In the genomic region with DNA sequence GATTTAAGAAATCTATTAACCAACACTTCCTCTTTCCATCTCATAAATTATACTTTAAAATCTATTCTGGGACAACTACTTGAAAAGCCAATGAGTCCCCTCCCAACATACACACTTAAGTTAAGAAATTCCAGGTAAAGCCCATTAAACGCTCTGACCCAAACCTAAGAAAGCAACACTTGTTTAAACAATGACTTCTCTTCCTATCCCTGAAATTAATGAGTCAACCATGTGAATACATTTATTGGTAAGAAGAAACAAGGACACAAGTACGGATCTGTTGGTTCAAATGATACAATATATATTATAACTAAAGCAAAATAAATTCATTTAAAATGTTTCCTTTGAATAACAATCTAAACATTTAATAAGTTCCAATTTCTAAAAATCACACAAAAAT, we compare ENCODE assay signal across 21 cellular contexts.
"Had no signal": no experiment of that assay in that cellular context is flagged by ENCODE, and none has a peak within 500 bp of the region (broad histone marks: within the 10 kb centered on the region; RNA-seq: fewer than 3 reads in every experiment).

No MANE protein-coding gene starts in this region.

- H3K9me3 ChIP-seq: MG63, SJCRH30 had no signal

- H3K36me3 ChIP-seq: MG63, SJCRH30 had no signal

- H3K27me3 ChIP-seq: MG63, SJCRH30 had no signal

- H3K4me1 ChIP-seq: SJCRH30 had no signal

- H3K4me3 ChIP-seq: MG63, SJCRH30 had no signal

- ATAC-seq: Panc1, Right ventricle myocardium inferior, SK-N-SH treated with all-trans-retinoic acid at 6 μM for 48 hours had no signal

- DNase-seq: KBM-7, MG63, NCI-H1092, NCI-H1105 treated with DMSO at 0.1 percent for 48 hours, NCI-H1417 treated with DMSO at 0.1 percent for 48 hours, NCI-H146, NCI-H187, NCI-H2029, NCI-H2081 treated with DMSO at 0.1 percent for 48 hours, NCI-H2171, NCI-H226, NCI-H446, NCI-H510A, NCI-H524 treated with DMSO at 0.1 percent for 48 hours, NCI-H69, NCI-H774, SHP77 treated with DMSO at 0.1 percent for 48 hours, SJCRH30 had no signal

- H3K27ac ChIP-seq: SJCRH30 had no signal
